ENCODE assay signal across 27 cellular contexts in the genomic region with DNA sequence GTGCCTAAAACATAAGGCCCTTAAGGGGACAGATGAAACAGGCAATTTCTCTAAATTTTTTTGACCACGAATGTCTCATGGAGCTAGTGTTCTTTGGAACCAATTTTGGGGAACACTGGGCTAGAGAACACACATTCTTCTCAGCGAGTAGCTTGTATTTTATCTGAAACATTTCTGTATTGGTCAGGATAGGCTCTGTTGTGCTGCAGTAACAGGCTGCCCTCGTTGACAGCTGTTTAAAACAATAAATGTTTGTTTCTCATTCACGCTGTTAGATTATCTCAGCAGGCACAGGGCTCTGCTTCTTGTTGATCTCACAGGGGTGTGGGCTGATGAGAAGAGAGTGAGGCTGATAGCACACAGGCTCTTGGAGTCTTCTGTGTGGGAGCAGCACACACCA.
"Had no signal": no experiment of that assay in that cellular context is flagged by ENCODE, and none has a peak within 500 bp of the region (broad histone marks: within the 10 kb centered on the region; RNA-seq: fewer than 3 reads in every experiment).

No MANE protein-coding gene starts in this region.

- H3K9me3 ChIP-seq: esophagus squamous epithelium, lower lobe of right lung, pancreas, sigmoid colon, stomach, thyroid gland, vagina had no signal

- H3K27me3 ChIP-seq: esophagus squamous epithelium, pancreas, sigmoid colon, stomach, thyroid gland, vagina had no signal

- H3K27ac ChIP-seq: esophagus squamous epithelium, lower lobe of right lung, pancreas, sigmoid colon, stomach, thyroid gland, vagina had no signal

- DNase-seq: cortex of kidney; effector memory CD8-positive, alpha-beta T cell; erythroblast; esophagus squamous epithelium; foreskin melanocyte; glutamatergic neuron; hypothalamus; immature natural killer cell; islet precursor cell; kidney glomerular epithelial cell; left colon; left ventricle myocardium superior; lower lobe of right lung; naive thymus-derived CD8-positive, alpha-beta T cell; nephron progenitor cell; occipital lobe; pancreas; sigmoid colon; stimulated activated CD4-positive, alpha-beta T cell treated with anti-CD3 and anti-CD28 coated beads, Interleukin-2, amount 100 ng/mL, for 24 hours; stimulated activated CD4-positive, alpha-beta T cell treated with anti-CD3 and anti-CD28 coated beads, Interleukin-4, amount 100 ng/mL, for 24 hours; stimulated activated naive CD4-positive, alpha-beta T cell treated with Interleukin-2 at 50 U/mL for 16 hours; stomach; thyroid gland; trophoblast cell had no signal

- FAIRE-seq: endometrium, pancreas had no signal

- H3K36me3 ChIP-seq: esophagus squamous epithelium, lower lobe of right lung, pancreas, sigmoid colon, stomach, thyroid gland, vagina had no signal

- H3K4me3 ChIP-seq: esophagus squamous epithelium, lower lobe of right lung, pancreas, sigmoid colon, stomach, thyroid gland, vagina had no signal

- ATAC-seq: effector memory CD8-positive, alpha-beta T cell; left colon; left ventricle myocardium superior; lower lobe of right lung; naive thymus-derived CD8-positive, alpha-beta T cell; pancreas; stimulated activated effector memory CD8-positive, alpha-beta T cell treated with anti-CD3 and anti-CD28 coated beads, Interleukin-12 subunit alpha, Interleukin-12 subunit beta, amount 100 ng/mL, for 72 hours had no signal
